11 cellular contexts compared by ENCODE assay signal in the genomic region with DNA sequence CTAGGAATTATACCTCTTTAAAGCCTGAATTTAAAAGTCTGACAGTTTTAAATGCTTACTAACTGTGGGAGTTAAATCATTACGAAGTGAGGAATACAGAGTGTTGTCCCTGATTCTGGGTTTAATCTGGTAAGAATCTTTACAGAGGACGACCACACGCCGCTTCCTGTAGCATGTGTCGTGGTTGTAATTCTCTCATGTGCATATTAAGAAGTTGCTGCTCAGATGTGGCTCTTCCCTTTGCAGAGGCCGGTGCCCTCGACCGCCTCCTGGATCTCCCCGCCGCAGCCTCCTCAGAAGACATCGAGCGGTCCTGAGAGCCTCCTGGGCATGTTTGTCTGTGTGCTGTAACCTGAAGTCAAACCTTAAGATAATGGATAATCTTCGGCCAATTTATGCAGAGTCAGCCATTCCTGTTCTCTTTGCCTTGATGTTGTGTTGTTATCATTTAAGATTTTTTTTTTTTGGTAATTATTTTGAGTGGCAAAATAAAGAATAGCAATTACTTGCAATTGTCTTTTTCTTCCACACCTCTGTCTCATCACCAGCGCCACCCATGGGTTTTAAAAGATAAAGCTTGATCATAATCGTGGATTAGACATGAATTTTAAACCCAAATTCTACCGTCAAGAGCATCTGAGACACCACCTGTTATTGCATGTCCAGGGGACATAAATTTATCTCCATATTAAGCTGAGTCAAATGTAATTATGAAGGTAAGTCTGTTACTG. TPM values are rescaled to one million over a fixed set of nuclear protein-coding genes. Genes with fewer than 3 reads are reported as not detected.
DNase-seq lines count a peak whose midpoint lies in the region; ATAC-seq and TF ChIP-seq lines count a peak whose summit lies in the region.
"Had no signal": no experiment of that assay in that cellular context is flagged by ENCODE, and none has a peak within 500 bp of the region (broad histone marks: within the 10 kb centered on the region; RNA-seq: fewer than 3 reads in every experiment).

No MANE protein-coding gene starts in this region.

- no peaks in the 10 kb centered on the region for H3K36me3 ChIP-seq in OCI-LY1 (ENCODE audit: insufficient read depth, low read length)
- H3K36me3 ChIP-seq in stomach = no peaks in the 10 kb centered on the region

- ATAC-seq in activated naive CD8-positive, alpha-beta T cell treated with anti-CD3 and anti-CD28 coated beads, Interleukin-2, amount 50 U/mL, for 24 hours = peak; percentile 62
- no peak for ATAC-seq in GM19324 (IDR thresholded peaks at IDR 0.05; ENCODE audit: low FRiP score, unreplicated experiment)
- no peak for ATAC-seq in HG02885 (IDR thresholded peaks at IDR 0.05; ENCODE audit: poor library complexity, unreplicated experiment)

- no peak overlapping the region for H3K4me3 ChIP-seq in OCI-LY1 (ENCODE audit: low read depth, low read length, poor library complexity, severe bottlenecking)
- no peak overlapping the region for H3K4me3 ChIP-seq in stomach
- H3K4me3 ChIP-seq: smooth muscle cell had no signal

- H3K36me3 Mint-ChIP-seq in activated naive CD4-positive, alpha-beta T cell treated with anti-CD3 and anti-CD28 coated beads for 36 hours (ENCODE audit: low read depth) = no peaks in the 10 kb centered on the region
- no peaks in the 10 kb centered on the region for H3K36me3 Mint-ChIP-seq in activated naive CD8-positive, alpha-beta T cell treated with anti-CD3 and anti-CD28 coated beads, Interleukin-2, amount 50 U/mL, for 24 hours (ENCODE audit: low read depth)

- H3K27me3 ChIP-seq in OCI-LY1 (ENCODE audit: insufficient read depth, low read length) = no peaks in the 10 kb centered on the region
- H3K27me3 ChIP-seq in stomach = peaks cover 0 to 69% (median 23%) of the 10 kb centered on the region in 3 donors
- H3K27me3 ChIP-seq: BE2C had no signal

- H3K4me1 ChIP-seq in OCI-LY1 (ENCODE audit: insufficient read depth, low read length, severe bottlenecking) = no peaks in the 10 kb centered on the region
- H3K4me1 ChIP-seq in stomach = no peaks in the 10 kb centered on the region

- no peak overlapping the region for H3K27ac ChIP-seq in OCI-LY1 (ENCODE audit: low read depth, low read length, poor library complexity, severe bottlenecking)
- H3K27ac ChIP-seq in stomach = no peak overlapping the region

- 62 to 72% (median 68%) methylated on average over 16 of the region's 16 CpGs for WGBS in stomach, 5 donors

- peaks cover 6% of the 10 kb centered on the region for H3K27me3 Mint-ChIP-seq in activated naive CD4-positive, alpha-beta T cell treated with anti-CD3 and anti-CD28 coated beads for 36 hours (ENCODE audit: low read depth)
- H3K27me3 Mint-ChIP-seq in activated naive CD8-positive, alpha-beta T cell treated with anti-CD3 and anti-CD28 coated beads, Interleukin-2, amount 50 U/mL, for 24 hours = peaks cover 33% of the 10 kb centered on the region

- TF ChIP-seq EP300 in stomach (IDR thresholded peaks at IDR 0.05) = no peak

- H3K9me3 Mint-ChIP-seq in activated naive CD4-positive, alpha-beta T cell treated with anti-CD3 and anti-CD28 coated beads for 36 hours = no peaks in the 10 kb centered on the region
- H3K9me3 Mint-ChIP-seq in activated naive CD8-positive, alpha-beta T cell treated with anti-CD3 and anti-CD28 coated beads, Interleukin-2, amount 50 U/mL, for 24 hours = no peaks in the 10 kb centered on the region

- H4K20me1 ChIP-seq in OCI-LY1 (ENCODE audit: insufficient read depth, low read length) = no peaks in the 10 kb centered on the region

- TF ChIP-seq CTCF in OCI-LY1 (IDR thresholded peaks at IDR 0.05; ENCODE audit: low read length) = peak; percentile 38; the same call in 1 of the 2 replicates
- TF ChIP-seq CTCF in stomach (IDR thresholded peaks at IDR 0.05) = no peak

- no peak overlapping the region for H3K4me2 ChIP-seq in OCI-LY1 (ENCODE audit: low read length)
- H3K4me2 ChIP-seq: smooth muscle cell had no signal

- no peak for TF ChIP-seq POLR2A in stomach (IDR thresholded peaks at IDR 0.05)

- H3K79me2 ChIP-seq in OCI-LY1 (ENCODE audit: insufficient read depth, low read length) = no peaks in the 10 kb centered on the region

- peaks cover 19% of the 10 kb centered on the region for H3K4me1 Mint-ChIP-seq in activated naive CD4-positive, alpha-beta T cell treated with anti-CD3 and anti-CD28 coated beads for 36 hours (ENCODE audit: low read depth)
- peaks cover 14% of the 10 kb centered on the region for H3K4me1 Mint-ChIP-seq in activated naive CD8-positive, alpha-beta T cell treated with anti-CD3 and anti-CD28 coated beads, Interleukin-2, amount 50 U/mL, for 24 hours

- no peaks in the 10 kb centered on the region for H3F3A ChIP-seq in OCI-LY1 (ENCODE audit: insufficient read depth, low read length)

- H3K9ac ChIP-seq in OCI-LY1 (ENCODE audit: low read length) = no peak overlapping the region

- intact Hi-C loops in activated naive CD4-positive, alpha-beta T cell treated with anti-CD3 and anti-CD28 coated beads for 36 hours (cut with micrococcal nuclease) = no loop called here
- intact Hi-C loops in stomach (cut with DNase I; ENCODE audit: low total_unique reads) = no loop called here

- no peak overlapping the region for H3K4me3 Mint-ChIP-seq in activated naive CD4-positive, alpha-beta T cell treated with anti-CD3 and anti-CD28 coated beads for 36 hours
- H3K4me3 Mint-ChIP-seq in activated naive CD8-positive, alpha-beta T cell treated with anti-CD3 and anti-CD28 coated beads, Interleukin-2, amount 50 U/mL, for 24 hours = peak overlapping the region; percentile 4

- CTCF ChIA-PET in activated naive CD4-positive, alpha-beta T cell treated with anti-CD3 and anti-CD28 coated beads for 36 hours (lab: Charles Lee) = interaction anchor here (0.5 to 1.5 kb wide), 8 partner anchors 12 to 272 kb away, joined by 3 to 4 read pairs (median 3); no protein-coding TSS in a partner anchor

- DNase-seq in activated naive CD4-positive, alpha-beta T cell treated with anti-CD3 and anti-CD28 coated beads for 36 hours = peak; percentile 49
- no peak for DNase-seq in activated naive CD4-positive, alpha-beta T cell (lab: John Stamatoyannopoulos, UW)
- peak; percentile 29 for DNase-seq in activated naive CD8-positive, alpha-beta T cell treated with anti-CD3 and anti-CD28 coated beads, Interleukin-2, amount 50 U/mL, for 24 hours
- peak; percentile 33 for DNase-seq in stimulated activated CD8-positive, alpha-beta memory T cell treated with anti-CD3 and anti-CD28 coated beads, Interleukin-4, amount 100 ng/mL, for 48 hours
- no peak for DNase-seq in stomach
- DNase-seq: BE2C, erythroblast had no signal

- H3K9me2 ChIP-seq in OCI-LY1 (ENCODE audit: low read depth, low read length) = no peaks in the 10 kb centered on the region

- no peak overlapping the region for H3K27ac Mint-ChIP-seq in activated naive CD4-positive, alpha-beta T cell treated with anti-CD3 and anti-CD28 coated beads for 36 hours
- H3K27ac Mint-ChIP-seq in activated naive CD8-positive, alpha-beta T cell treated with anti-CD3 and anti-CD28 coated beads, Interleukin-2, amount 50 U/mL, for 24 hours = no peak overlapping the region

- no peak overlapping the region for H2AFZ ChIP-seq in OCI-LY1 (ENCODE audit: low read length)

- H3K9me3 ChIP-seq in OCI-LY1 (ENCODE audit: low read length) (no peaks in the 10 kb centered on the region), stomach (peaks cover 0 to 3% (median 1%) of the 10 kb centered on the region in 4 donors)
- H3K9me3 ChIP-seq: BE2C had no signal

RNA-seq across cellular contexts. Expression of gene GAL, which starts 6.5 kb away (rescaled TPM):
- total RNA-seq in activated naive CD4-positive, alpha-beta T cell treated with anti-CD3 and anti-CD28 coated beads for 36 hours = 1 to 10 TPM; 3.6 to 3.9 TPM
- 1 to 10 TPM in 1 of 5 donors, not detected in 4; 3.5 TPM for total RNA-seq in stomach
- 1 to 10 TPM in 2 of 3 donors, not detected in 1; 1.7 to 5.7 TPM for polyA plus RNA-seq in stomach

Comparison
In these comparisons a context has a peak if more than half of its experiments do, and no peak if none do; other contexts are left out.
1. DNase-seq: peak in activated naive CD4-positive, alpha-beta T cell treated with anti-CD3 and anti-CD28 coated beads for 36 hours (single experiment), activated naive CD8-positive, alpha-beta T cell treated with anti-CD3 and anti-CD28 coated beads, Interleukin-2, amount 50 U/mL, for 24 hours (single experiment) and stimulated activated CD8-positive, alpha-beta memory T cell treated with anti-CD3 and anti-CD28 coated beads, Interleukin-4, amount 100 ng/mL, for 48 hours (single experiment); none in activated naive CD4-positive, alpha-beta T cell (0 of 4) and stomach (single experiment).